Comparison of ENCODE assay signal across 7 cellular contexts in genomic region chr10:102396251-102396650, GRCh38. TPM values are rescaled to one million over a fixed set of nuclear protein-coding genes. Genes with fewer than 3 reads are reported as not detected.
A peak's percentile ranks its signal among the peaks of the same experiment; 100 is the strongest.
DNase-seq lines count a peak whose midpoint lies in the region; ATAC-seq lines count a peak whose summit lies in the region.

No MANE protein-coding gene starts in this region.

- peaks cover 14 to 58% (median 22%) of the 10 kb centered on the region in 3 donors for H3K27me3 Mint-ChIP-seq in immature natural killer cell (ENCODE audit: low read depth in 3 of 3)

- peaks cover 35 to 42% of the 10 kb centered on the region in 2 donors for H3K36me3 Mint-ChIP-seq in activated naive CD4-positive, alpha-beta T cell treated with anti-CD3 and anti-CD28 coated beads, Interleukin-2, amount 50 U/mL, for 72 hours
- H3K36me3 Mint-ChIP-seq in immature natural killer cell: no peaks in the 10 kb centered on the region

- no peak for ATAC-seq in activated naive CD4-positive, alpha-beta T cell treated with anti-CD3 and anti-CD28 coated beads, Interleukin-2, amount 50 U/mL, for 72 hours
- ATAC-seq in GM19395 (IDR thresholded peaks at IDR 0.05; ENCODE audit: unreplicated experiment): no peak

- peaks cover 38% of the 10 kb centered on the region for H3K27me3 ChIP-seq in HUES64 (ENCODE audit: insufficient read depth, low read length)

- H3K9me3 ChIP-seq in HUES64 (ENCODE audit: insufficient read depth, low read depth, low read length): no peaks in the 10 kb centered on the region

- peak overlapping the region; percentile 65 for H3K9ac ChIP-seq in HUES64 (ENCODE audit: low read depth, low read length)

- H3K27ac Mint-ChIP-seq in activated naive CD4-positive, alpha-beta T cell treated with anti-CD3 and anti-CD28 coated beads, Interleukin-2, amount 50 U/mL, for 72 hours: peak overlapping the region; percentile 81 to 97
- H3K27ac Mint-ChIP-seq in immature natural killer cell: peak overlapping the region; percentile 99 to 100 (median 100)

- WGBS in HUES64: 61% methylated on average over 4 of the region's 4 CpGs

- H3K36me3 ChIP-seq in HUES64 (ENCODE audit: insufficient read depth, low read length): peaks cover 6% of the 10 kb centered on the region

- no peak for DNase-seq in activated naive CD4-positive, alpha-beta T cell treated with anti-CD3 and anti-CD28 coated beads, Interleukin-2, amount 50 U/mL, for 72 hours (ENCODE audit: low spot score in 2 of 2)
- DNase-seq in immature natural killer cell: no peak
- no peak for DNase-seq in substantia nigra (lab: John Stamatoyannopoulos, UW)
- no peak for DNase-seq in T1000 (lab: John Stamatoyannopoulos, UW)
- DNase-seq in NCI-H146 (lab: John Stamatoyannopoulos, UW): no peak

- no peaks in the 10 kb centered on the region for H3K9me3 Mint-ChIP-seq in activated naive CD4-positive, alpha-beta T cell treated with anti-CD3 and anti-CD28 coated beads, Interleukin-2, amount 50 U/mL, for 72 hours
- no peaks in the 10 kb centered on the region for H3K9me3 Mint-ChIP-seq in immature natural killer cell

- H3K4me3 ChIP-seq in HUES64 (ENCODE audit: low read length): peak overlapping the region; percentile 74

- H3K4me1 ChIP-seq in HUES64 (ENCODE audit: insufficient read depth, low read length): peaks cover 17% of the 10 kb centered on the region; the same call in 1 of the 2 replicates

- no peak overlapping the region for H3K27ac ChIP-seq in HUES64 (ENCODE audit: low read depth, low read length)
- peak overlapping the region; percentile 58 for H3K27ac ChIP-seq in substantia nigra (ENCODE audit: low read depth, low read length, poor library complexity, severe bottlenecking)

- peaks cover 35 to 47% of the 10 kb centered on the region in 2 donors for H3K4me1 Mint-ChIP-seq in immature natural killer cell

- peak overlapping the region; percentile 89 to 96 (median 95) for H3K4me3 Mint-ChIP-seq in immature natural killer cell

RNA-seq across cellular contexts. Expression of gene NFKB2, which starts 0.7 kb away (rescaled TPM):
- polyA plus RNA-seq in HUES64 (2013, experiment 1 of 2): 11.4 TPM
- polyA plus RNA-seq in HUES64 (2013, experiment 2 of 2): 16.7 TPM
- total RNA-seq in activated naive CD4-positive, alpha-beta T cell treated with anti-CD3 and anti-CD28 coated beads, Interleukin-2, amount 50 U/mL, for 72 hours: 100 to 1,000 TPM; 213 to 251 TPM
- 10 to 100 TPM in 1 of 3 donors, 1 to 10 TPM in 2; 3.6 to 11.4 (median 5.0) TPM for polyA plus RNA-seq in immature natural killer cell

RNA-seq across cellular contexts. Expression of gene PSD, which starts 22.3 kb away (rescaled TPM):
- 3.9 TPM for polyA plus RNA-seq in HUES64 (2013, experiment 1 of 2)
- 9.3 TPM for polyA plus RNA-seq in HUES64 (2013, experiment 2 of 2)
- 10 to 100 TPM in 1 of 2 donors, 1 to 10 TPM in 1; 8.7 to 13.3 TPM for total RNA-seq in activated naive CD4-positive, alpha-beta T cell treated with anti-CD3 and anti-CD28 coated beads, Interleukin-2, amount 50 U/mL, for 72 hours
- 1 to 10 TPM; 1.2 to 2.2 (median 2.0) TPM for polyA plus RNA-seq in immature natural killer cell

RNA-seq across cellular contexts. Expression of gene FBXL15, which starts 24.4 kb away (rescaled TPM):
- polyA plus RNA-seq in HUES64 (2013, experiment 1 of 2): 9.0 TPM
- polyA plus RNA-seq in HUES64 (2013, experiment 2 of 2): 7.9 TPM
- 10 to 100 TPM; 12.9 to 27.4 TPM for total RNA-seq in activated naive CD4-positive, alpha-beta T cell treated with anti-CD3 and anti-CD28 coated beads, Interleukin-2, amount 50 U/mL, for 72 hours
- polyA plus RNA-seq in immature natural killer cell: 10 to 100 TPM; 39.5 to 43.9 (median 39.7) TPM

RNA-seq across cellular contexts. Expression of gene CUEDC2, which starts 36.1 kb away (rescaled TPM):
- polyA plus RNA-seq in HUES64 (2013, experiment 1 of 2): 42.7 TPM
- polyA plus RNA-seq in HUES64 (2013, experiment 2 of 2): 56.5 TPM
- 10 to 100 TPM; 38.7 to 73.9 TPM for total RNA-seq in activated naive CD4-positive, alpha-beta T cell treated with anti-CD3 and anti-CD28 coated beads, Interleukin-2, amount 50 U/mL, for 72 hours
- 10 to 100 TPM; 61.8 to 65.3 (median 63.3) TPM for polyA plus RNA-seq in immature natural killer cell

RNA-seq across cellular contexts. Expression of gene C10orf95, which starts 55.1 kb away (rescaled TPM):
- 0.15 TPM for polyA plus RNA-seq in HUES64 (2013, experiment 1 of 2)
- polyA plus RNA-seq in HUES64 (2013, experiment 2 of 2): 0.44 TPM
- total RNA-seq in activated naive CD4-positive, alpha-beta T cell treated with anti-CD3 and anti-CD28 coated beads, Interleukin-2, amount 50 U/mL, for 72 hours: under 1 TPM in 1 of 2 donors, not detected in 1; 0.30 TPM
- polyA plus RNA-seq in immature natural killer cell: under 1 TPM; 0.32 to 0.67 (median 0.59) TPM
